In the genomic region with DNA sequence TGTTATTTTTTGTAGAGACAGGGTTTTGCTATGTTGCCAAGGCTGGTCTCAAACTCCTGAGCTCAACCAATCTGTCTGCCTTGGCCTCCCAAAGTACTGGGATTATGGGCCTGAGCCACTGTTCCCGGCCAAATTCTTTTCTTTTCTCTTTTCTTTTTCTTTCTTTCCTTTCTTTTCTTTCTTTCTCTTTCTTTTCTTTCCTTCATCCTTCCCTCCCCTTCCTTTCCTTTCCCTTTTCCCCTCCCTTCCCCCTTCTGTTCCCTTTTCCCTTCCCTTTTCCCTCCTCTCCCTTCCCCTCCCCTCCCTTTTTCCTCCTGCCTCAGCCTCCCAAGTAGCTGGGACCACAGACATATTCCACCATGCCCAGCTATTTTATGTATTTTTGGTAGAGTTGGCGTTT, we compare ENCODE assay signal across 1 cellular context.
TF ChIP-seq lines count a peak whose summit lies in the region.

No MANE protein-coding gene starts in this region.

TF ChIP-seq in HEK293, 187 proteins besides CTCF, POLR2A, EP300 and RAD21 (continued from another document):
- TF ChIP-seq, protein P1, sequence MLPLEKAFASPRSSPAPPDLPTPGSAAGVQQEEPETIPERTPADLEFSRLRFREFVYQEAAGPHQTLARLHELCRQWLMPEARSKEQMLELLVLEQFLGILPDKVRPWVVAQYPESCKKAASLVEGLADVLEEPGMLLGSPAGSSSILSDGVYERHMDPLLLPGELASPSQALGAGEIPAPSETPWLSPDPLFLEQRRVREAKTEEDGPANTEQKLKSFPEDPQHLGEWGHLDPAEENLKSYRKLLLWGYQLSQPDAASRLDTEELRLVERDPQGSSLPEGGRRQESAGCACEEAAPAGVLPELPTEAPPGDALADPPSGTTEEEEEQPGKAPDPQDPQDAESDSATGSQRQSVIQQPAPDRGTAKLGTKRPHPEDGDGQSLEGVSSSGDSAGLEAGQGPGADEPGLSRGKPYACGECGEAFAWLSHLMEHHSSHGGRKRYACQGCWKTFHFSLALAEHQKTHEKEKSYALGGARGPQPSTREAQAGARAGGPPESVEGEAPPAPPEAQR (tag by site-specific recombination; IDR thresholded peaks at IDR 0.05), result no peak
- TF ChIP-seq, protein P2, sequence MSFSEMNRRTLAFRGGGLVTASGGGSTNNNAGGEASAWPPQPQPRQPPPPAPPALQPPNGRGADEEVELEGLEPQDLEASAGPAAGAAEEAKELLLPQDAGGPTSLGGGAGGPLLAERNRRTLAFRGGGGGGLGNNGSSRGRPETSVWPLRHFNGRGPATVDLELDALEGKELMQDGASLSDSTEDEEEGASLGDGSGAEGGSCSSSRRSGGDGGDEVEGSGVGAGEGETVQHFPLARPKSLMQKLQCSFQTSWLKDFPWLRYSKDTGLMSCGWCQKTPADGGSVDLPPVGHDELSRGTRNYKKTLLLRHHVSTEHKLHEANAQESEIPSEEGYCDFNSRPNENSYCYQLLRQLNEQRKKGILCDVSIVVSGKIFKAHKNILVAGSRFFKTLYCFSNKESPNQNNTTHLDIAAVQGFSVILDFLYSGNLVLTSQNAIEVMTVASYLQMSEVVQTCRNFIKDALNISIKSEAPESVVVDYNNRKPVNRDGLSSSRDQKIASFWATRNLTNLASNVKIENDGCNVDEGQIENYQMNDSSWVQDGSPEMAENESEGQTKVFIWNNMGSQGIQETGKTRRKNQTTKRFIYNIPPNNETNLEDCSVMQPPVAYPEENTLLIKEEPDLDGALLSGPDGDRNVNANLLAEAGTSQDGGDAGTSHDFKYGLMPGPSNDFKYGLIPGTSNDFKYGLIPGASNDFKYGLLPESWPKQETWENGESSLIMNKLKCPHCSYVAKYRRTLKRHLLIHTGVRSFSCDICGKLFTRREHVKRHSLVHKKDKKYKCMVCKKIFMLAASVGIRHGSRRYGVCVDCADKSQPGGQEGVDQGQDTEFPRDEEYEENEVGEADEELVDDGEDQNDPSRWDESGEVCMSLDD (tag by site-specific recombination; IDR thresholded peaks at IDR 0.05), result no peak
